In genomic region chr1:74767490-74767889, GRCh38 we compare ENCODE assay signal across 10 cellular contexts. TPM values are rescaled to one million over a fixed set of nuclear protein-coding genes. Genes with fewer than 3 reads are reported as not detected.
A peak's percentile ranks its signal among the peaks of the same experiment; 100 is the strongest.
DNase-seq lines count a peak whose midpoint lies in the region; ATAC-seq and TF ChIP-seq lines count a peak whose summit lies in the region.
"Had no signal": no experiment of that assay in that cellular context is flagged by ENCODE, and none has a peak within 500 bp of the region (broad histone marks: within the 10 kb centered on the region; RNA-seq: fewer than 3 reads in every experiment).

No MANE protein-coding gene starts in this region.

- H3K79me2 ChIP-seq in Loucy (ENCODE audit: insufficient read depth, low read length): no peaks in the 10 kb centered on the region

- H3K9me3 Mint-ChIP-seq in CD4-positive, alpha-beta T cell: no peaks in the 10 kb centered on the region

- no peaks in the 10 kb centered on the region for H3F3A ChIP-seq in Loucy (ENCODE audit: low read depth)

- H3K4me2 ChIP-seq in Loucy (ENCODE audit: low read depth, low read length, poor library complexity, severe bottlenecking): no peak overlapping the region

- POLR2A ChIA-PET in AG04450 (lab: Yijun Ruan, JAX): no interaction called here
- POLR2A ChIA-PET in CD4-positive, alpha-beta T cell (lab: Charles Lee): no interaction called here

- no peak overlapping the region for H3K27ac ChIP-seq in AG04450 (ENCODE audit: low read depth, low read length)
- no peak overlapping the region for H3K27ac ChIP-seq in CD4-positive, alpha-beta T cell (ENCODE audit: low read depth, low read length)

- DNase-seq in AG04450 (ENCODE audit: low read depth, low spot score) (no peak), epithelial cell of esophagus (ENCODE audit: low read depth) (peak; percentile 31), NCI-H1694 treated with DMSO at 0.1 percent for 48 hours (lab: John Stamatoyannopoulos, UW) (no peak), ecto neural progenitor cell (ENCODE audit: low spot score) (no peak)
- DNase-seq in stimulated activated CD4-positive, alpha-beta T cell treated with anti-CD3 and anti-CD28 coated beads, Interleukin-12 subunit alpha, Interleukin-12 subunit beta, amount 100 ng/mL, for 4 hours: no peak
- no peak for DNase-seq in CD4-positive, alpha-beta T cell
- DNase-seq: activated naive CD4-positive, alpha-beta T cell treated with anti-CD3 and anti-CD28 coated beads, Interleukin-2, amount 50 U/mL, for 16 hours; NCI-H1436 had no signal

- H3K27me3 Mint-ChIP-seq in CD4-positive, alpha-beta T cell: peaks cover 5% of the 10 kb centered on the region

- H3K27ac Mint-ChIP-seq in CD4-positive, alpha-beta T cell: no peak overlapping the region

- no peak overlapping the region for H3K4me3 Mint-ChIP-seq in CD4-positive, alpha-beta T cell

- H3K9ac ChIP-seq in Loucy (ENCODE audit: low read depth, low read length, poor library complexity, severe bottlenecking): no peak overlapping the region

- H3K9me3 ChIP-seq in AG04450 (ENCODE audit: control insufficient read depth, insufficient read depth, low read length) (no peaks in the 10 kb centered on the region), Loucy (ENCODE audit: insufficient read depth, low read depth, low read length) (no peaks in the 10 kb centered on the region)
- H3K9me3 ChIP-seq in CD4-positive, alpha-beta T cell (ENCODE audit: control insufficient read depth, low read length): no peaks in the 10 kb centered on the region

- no peak overlapping the region for H2AFZ ChIP-seq in Loucy (ENCODE audit: low read length)

- no peaks in the 10 kb centered on the region for H4K20me1 ChIP-seq in Loucy (ENCODE audit: insufficient read depth, low read length, poor library complexity, severe bottlenecking)

- CTCF ChIA-PET in AG04450 (lab: Charles Lee): interaction anchor here (1.2 to 2.3 kb wide), 4 partner anchors 9 to 435 kb away, joined by 3 to 9 read pairs (median 8); no protein-coding TSS in a partner anchor
- CTCF ChIA-PET in CD4-positive, alpha-beta T cell (lab: Charles Lee): no interaction called here

- ATAC-seq in GM18909 (IDR thresholded peaks at IDR 0.05; ENCODE audit: poor library complexity, unreplicated experiment): peak; percentile 60
- ATAC-seq in CD4-positive, alpha-beta T cell (ENCODE audit: poor library complexity): no peak

- intact Hi-C loops in CD4-positive, alpha-beta T cell (cut with DNase I, micrococcal nuclease): no loop called here

- H3K9me2 ChIP-seq in Loucy (replicated peaks; ENCODE audit: low read depth, low read length): no peaks in the 10 kb centered on the region

- H3K4me3 ChIP-seq in AG04450 (ENCODE audit: low read depth, low read length): no peak overlapping the region
- no peak overlapping the region for H3K4me3 ChIP-seq in Loucy (ENCODE audit: low read length, poor library complexity, severe bottlenecking)
- H3K4me3 ChIP-seq in epithelial cell of esophagus (ENCODE audit: low read length): no peak overlapping the region

- peaks cover 23% of the 10 kb centered on the region for H3K36me3 Mint-ChIP-seq in CD4-positive, alpha-beta T cell (ENCODE audit: low read depth)

- TF ChIP-seq CTCF in AG04450 (IDR thresholded peaks at IDR 0.05; ENCODE audit: low read depth, low read length): peak; percentile 16; the same call in 1 of the 2 replicates
- TF ChIP-seq CTCF in Loucy (conservative IDR thresholded peaks at IDR 0.05; ENCODE audit: low read length): peak; percentile 37
- peak; percentile 38 for TF ChIP-seq CTCF in epithelial cell of esophagus (IDR thresholded peaks at IDR 0.05; ENCODE audit: insufficient read depth, low read depth, low read length, missing control alignments)
- TF ChIP-seq CTCF in CD4-positive, alpha-beta T cell (IDR thresholded peaks at IDR 0.05): no peak

- no peaks in the 10 kb centered on the region for H3K4me1 Mint-ChIP-seq in CD4-positive, alpha-beta T cell (ENCODE audit: low read depth)

- peaks cover under 1% of the 10 kb centered on the region for H3K4me1 ChIP-seq in Loucy (ENCODE audit: insufficient read depth, low read length, poor library complexity, severe bottlenecking)

- peaks cover 16% of the 10 kb centered on the region; the same call in 1 of the 2 replicates for H3K36me3 ChIP-seq in Loucy (ENCODE audit: insufficient read depth, low read length)

- H3K27me3 ChIP-seq in AG04450 (ENCODE audit: control insufficient read depth, insufficient read depth, low read length) (no peaks in the 10 kb centered on the region), Loucy (ENCODE audit: insufficient read depth, low read length, poor library complexity, severe bottlenecking) (no peaks in the 10 kb centered on the region)
- no peaks in the 10 kb centered on the region for H3K27me3 ChIP-seq in CD4-positive, alpha-beta T cell (ENCODE audit: control insufficient read depth, insufficient read depth, low read length)

RNA-seq across cellular contexts. Expression of gene TYW3, which starts 34.5 kb away (rescaled TPM):
- polyA plus RNA-seq in AG04450 (2011; rRNA removed): 23.6 and 34.4 TPM in 2 replicates
- polyA minus RNA-seq in AG04450 (2011; rRNA and poly(A)+ RNA removed): 12.8 and 15.2 TPM in 2 replicates
- 10 to 100 TPM in 1 of 2 experiments, 1 to 10 TPM in 1; 9.9 to 10.1 TPM for total RNA-seq in CD4-positive, alpha-beta T cell

RNA-seq across cellular contexts. Expression of gene CRYZ, which starts 34.6 kb away (rescaled TPM):
- 78.5 and 108 TPM in 2 replicates for polyA plus RNA-seq in AG04450 (2011; rRNA removed)
- 36.8 and 52.1 TPM in 2 replicates for polyA minus RNA-seq in AG04450 (2011; rRNA and poly(A)+ RNA removed)
- total RNA-seq in CD4-positive, alpha-beta T cell: 1 to 10 TPM; 4.6 to 6.2 TPM
